16 cellular contexts compared by ENCODE assay signal in genomic region chr3:171282041-171282440, GRCh38.
A peak's percentile ranks its signal among the peaks of the same experiment; 100 is the strongest.
DNase-seq lines count a peak whose midpoint lies in the region; ATAC-seq and TF ChIP-seq lines count a peak whose summit lies in the region.
"Had no signal": no experiment of that assay in that cellular context is flagged by ENCODE, and none has a peak within 500 bp of the region (broad histone marks: within the 10 kb centered on the region; RNA-seq: fewer than 3 reads in every experiment).

No MANE protein-coding gene starts in this region.

- H3K4me3 ChIP-seq in MG63 (no peak overlapping the region), colonic mucosa (no peak overlapping the region), lower lobe of right lung (peak overlapping the region; percentile 7), Karpas-422 (ENCODE audit: low read length) (no peak overlapping the region)
- H3K4me3 ChIP-seq: BLaER1 had no signal

- H2AFZ ChIP-seq in Karpas-422 (ENCODE audit: low read length), result no peak overlapping the region

- no peak overlapping the region for H3K27ac ChIP-seq in colonic mucosa
- H3K27ac ChIP-seq in lower lobe of right lung, result no peak overlapping the region
- no peak overlapping the region for H3K27ac ChIP-seq in Karpas-422 (ENCODE audit: low read length)
- H3K27ac ChIP-seq: BLaER1, KMS-11 had no signal

- H3K27me3 ChIP-seq in MG63, result no peaks in the 10 kb centered on the region
- H3K27me3 ChIP-seq in colonic mucosa, result no peaks in the 10 kb centered on the region
- H3K27me3 ChIP-seq in lower lobe of right lung (ENCODE audit: low read depth), result no peaks in the 10 kb centered on the region
- no peaks in the 10 kb centered on the region for H3K27me3 ChIP-seq in Karpas-422 (ENCODE audit: low read length)
- H3K27me3 ChIP-seq: BLaER1 had no signal

- H3K4me1 ChIP-seq in colonic mucosa (no peaks in the 10 kb centered on the region), lower lobe of right lung (peaks cover 11% of the 10 kb centered on the region), Karpas-422 (ENCODE audit: low read length) (no peaks in the 10 kb centered on the region)
- H3K4me1 ChIP-seq: BLaER1 had no signal

- H3K9me3 ChIP-seq in MG63 (no peaks in the 10 kb centered on the region), colonic mucosa (no peaks in the 10 kb centered on the region), lower lobe of right lung (no peaks in the 10 kb centered on the region), Karpas-422 (ENCODE audit: low read length) (no peaks in the 10 kb centered on the region)
- H3K9me3 ChIP-seq: BLaER1 had no signal

- H4K20me1 ChIP-seq in Karpas-422 (ENCODE audit: insufficient read depth, low read depth, low read length), result no peaks in the 10 kb centered on the region
- H4K20me1 ChIP-seq: BLaER1 had no signal

- TF ChIP-seq CTCF in colonic mucosa (IDR thresholded peaks at IDR 0.05) (no peak), lower lobe of right lung (IDR thresholded peaks at IDR 0.05) (no peak)

- DNase-seq in A172 (ENCODE audit: low spot score), result peak; percentile 49
- DNase-seq in MG63, result peak; percentile 18
- DNase-seq in colonic mucosa, result peak; percentile 21
- DNase-seq in lower lobe of right lung, result no peak
- no peak for DNase-seq in Karpas-422
- no peak for DNase-seq in RPMI8226
- DNase-seq in putamen (ENCODE audit: low spot score), result no peak
- no peak for DNase-seq in 8988T
- DNase-seq: activated CD4-positive, alpha-beta T cell treated with anti-CD3 and anti-CD28 coated beads for 4 hours; activated effector memory CD4-positive, alpha-beta T cell treated with Interleukin-2 at 50 U/mL for 16 hours; effector memory CD4-positive, alpha-beta T cell; naive thymus-derived CD8-positive, alpha-beta T cell; NCI-H524 treated with DMSO at 0.1 percent for 48 hours; stimulated activated naive B cell treated with anti-CD40 and anti-IgM and Interleukin-4, amounts not matched to agents 10 μg/mL and 1 μg/mL and 100 μg/mL, for 72 hours had no signal

- ATAC-seq in lower lobe of right lung, result no peak
- ATAC-seq: naive thymus-derived CD8-positive, alpha-beta T cell; stimulated activated naive B cell treated with anti-CD40 and anti-IgM and Interleukin-4, amounts not matched to agents 10 μg/mL and 1 μg/mL and 100 μg/mL, for 72 hours had no signal

- H3K79me2 ChIP-seq in Karpas-422 (ENCODE audit: low read length), result no peaks in the 10 kb centered on the region

- no peaks in the 10 kb centered on the region for H3K9me2 ChIP-seq in Karpas-422 (replicated peaks; ENCODE audit: insufficient read depth, low read length)

- H3K36me3 ChIP-seq in MG63 (no peaks in the 10 kb centered on the region), colonic mucosa (no peaks in the 10 kb centered on the region), lower lobe of right lung (no peaks in the 10 kb centered on the region), Karpas-422 (ENCODE audit: insufficient read depth, low read length) (no peaks in the 10 kb centered on the region)
- H3K36me3 ChIP-seq: BLaER1 had no signal

- intact Hi-C loops in colonic mucosa (cut with DNase I) (no loop called here), lower lobe of right lung (cut with DNase I) (no loop called here)

- no peak overlapping the region for H3K4me2 ChIP-seq in Karpas-422 (ENCODE audit: low read depth, low read length, poor library complexity, severe bottlenecking)
- H3K4me2 ChIP-seq: BLaER1, KMS-11 had no signal

- no peak overlapping the region for H3K9ac ChIP-seq in colonic mucosa (ENCODE audit: low read depth in 2 of 2, low read length in 2 of 2)
- H3K9ac ChIP-seq in Karpas-422 (ENCODE audit: low read length), result no peak overlapping the region
- H3K9ac ChIP-seq: BLaER1, KMS-11 had no signal

Comparison
In these comparisons a context has a peak if more than half of its experiments do, and no peak if none do; other contexts are left out.
1. DNase-seq: peak in A172 (single experiment), MG63 (single experiment) and colonic mucosa (single experiment); none in lower lobe of right lung (single experiment), Karpas-422 (single experiment), RPMI8226 (single experiment), putamen (single experiment) and 8988T (single experiment).